ENCODE assay signal across 29 cellular contexts in genomic region chr6:144493035-144493910, GRCh38.
DNase-seq lines count a peak whose midpoint lies in the region; ATAC-seq and TF ChIP-seq lines count a peak whose summit lies in the region.
"Had no signal": no experiment of that assay in that cellular context is flagged by ENCODE, and none has a peak within 500 bp of the region (broad histone marks: within the 10 kb centered on the region; RNA-seq: fewer than 3 reads in every experiment).

No MANE protein-coding gene starts in this region.

- H3K4me3 ChIP-seq in AG10803 (ENCODE audit: low read length) = no peak overlapping the region
- no peak overlapping the region for H3K4me3 ChIP-seq in PC-3 (ENCODE audit: low read length)
- H3K4me3 ChIP-seq: BLaER1, dorsolateral prefrontal cortex, GM23338, Peyer's patch, SK-N-MC, spleen, stomach, transverse colon had no signal

- H3K36me3 ChIP-seq in PC-3 (ENCODE audit: low read depth, low read length) = peaks cover 4% of the 10 kb centered on the region; the same call in 1 of the 2 replicates

- DNase-seq in AG10803 (ENCODE audit: low read depth) = peak; percentile 18
- DNase-seq in PC-3 = peak; percentile 58
- peak; percentile 26 to 55 for DNase-seq in dermis microvascular lymphatic vessel endothelial cell (ENCODE audit: low read depth in 2 of 2)
- peak in 1 of 2 donors; percentile 21 for DNase-seq in left colon
- no peak for DNase-seq in stimulated activated naive CD4-positive, alpha-beta T cell treated with Interleukin-2 at 50 U/mL for 16 hours (lab: John Stamatoyannopoulos, UW)
- DNase-seq in NCI-H2081 treated with DMSO at 0.1 percent for 48 hours (lab: John Stamatoyannopoulos, UW) = no peak
- DNase-seq: activated CD8-positive, alpha-beta memory T cell treated with anti-CD3 and anti-CD28 coated beads, Interleukin-2, amount 50 U/mL, for 48 hours; activated gamma-delta T cell; central memory CD4-positive, alpha-beta T cell; COR-L47; DND-41; dorsolateral prefrontal cortex; mesenchymal stem cell; naive B cell; NCI-H2171; NCI-H524; NK-92 treated with Interleukin-12 subunit alpha and Interleukin-12 subunit beta, amount 100 ng/mL, for 24 hours; nucleus accumbens; Peyer's patch; spleen; stimulated activated CD4-positive, alpha-beta T cell treated with anti-CD3 and anti-CD28 coated beads, Interleukin-4, amount 100 ng/mL, for 24 hours; stomach; transverse colon; WERI-Rb-1 had no signal

- H3K4me1 ChIP-seq in PC-3 (ENCODE audit: insufficient read depth, low read length) = peaks cover 11% of the 10 kb centered on the region
- H3K4me1 ChIP-seq: BLaER1, Peyer's patch, spleen, stomach, transverse colon had no signal

- H4K20me1 ChIP-seq in PC-3 (ENCODE audit: low read length) = no peaks in the 10 kb centered on the region
- H4K20me1 ChIP-seq: BLaER1 had no signal

- no peak overlapping the region for H3K9ac ChIP-seq in PC-3 (ENCODE audit: low read length)
- H3K9ac ChIP-seq: BLaER1 had no signal

- intact Hi-C loops in PC-3 (cut with micrococcal nuclease) = no loop called here
- intact Hi-C loops in left colon (cut with DNase I, micrococcal nuclease) = no loop called here

- no peaks in the 10 kb centered on the region for H3K27me3 ChIP-seq in PC-3 (ENCODE audit: low read length)
- H3K27me3 ChIP-seq: BLaER1, dorsolateral prefrontal cortex, Peyer's patch, spleen, stomach, transverse colon had no signal

- H3K79me2 ChIP-seq in PC-3 (ENCODE audit: low read length) = no peaks in the 10 kb centered on the region

- no peak; the same call in 1 of the 2 replicates for ATAC-seq in PC-3
- ATAC-seq in left colon = peak; percentile 52
- ATAC-seq in HG03520 (IDR thresholded peaks at IDR 0.05; ENCODE audit: unreplicated experiment) = no peak
- ATAC-seq in GM21526 (IDR thresholded peaks at IDR 0.05; ENCODE audit: low FRiP score, unreplicated experiment) = no peak
- ATAC-seq: GM23338 had no signal

- H2AFZ ChIP-seq in PC-3 (ENCODE audit: low read length) = no peak overlapping the region
- H2AFZ ChIP-seq: GM23338 had no signal

- CTCF ChIA-PET in PC-3 (lab: Charles Lee) = no interaction called here

- H3K9me2 ChIP-seq in PC-3 (replicated peaks; ENCODE audit: low read length) = no peaks in the 10 kb centered on the region

- H3F3A ChIP-seq in PC-3 (ENCODE audit: low read length, unreplicated experiment) = no peaks in the 10 kb centered on the region

- TF ChIP-seq CTCF in AG10803 (conservative IDR thresholded peaks at IDR 0.05; ENCODE audit: low read length) (no peak), PC-3 (conservative IDR thresholded peaks at IDR 0.05; ENCODE audit: low read depth, low read length) (no peak)

- POLR2A ChIA-PET in PC-3 (lab: Charles Lee; ENCODE audit: unreplicated experiment) = no interaction called here

- peak overlapping the region; percentile 47 for H3K27ac ChIP-seq in PC-3 (ENCODE audit: low read length)
- H3K27ac ChIP-seq: BLaER1, dorsolateral prefrontal cortex, Peyer's patch, SK-N-MC, spleen, stomach, transverse colon, WERI-Rb-1 had no signal

- no peaks in the 10 kb centered on the region for H3K9me3 ChIP-seq in PC-3 (ENCODE audit: low read length)
- H3K9me3 ChIP-seq: Peyer's patch, spleen, stomach, transverse colon had no signal

- no TSS peak for BruUV-seq in PC-3 (replicated peaks; lab: Mats Ljungman, UMichigan)

- H3K4me2 ChIP-seq in PC-3 (ENCODE audit: low read length) = peak overlapping the region; percentile 22; the same call in 1 of the 2 replicates
- H3K4me2 ChIP-seq: BLaER1, GM23338 had no signal

Comparison
In these comparisons a context has a peak if more than half of its experiments do, and no peak if none do; other contexts are left out.
1. DNase-seq: peak in AG10803 (single experiment), PC-3 (single experiment) and dermis microvascular lymphatic vessel endothelial cell (2 of 2); none in stimulated activated naive CD4-positive, alpha-beta T cell treated with Interleukin-2 at 50 U/mL for 16 hours (single experiment) and NCI-H2081 treated with DMSO at 0.1 percent for 48 hours (single experiment).